Comparison of ENCODE assay signal across 20 cellular contexts in genomic region chr6:166635146-166635545, GRCh38. TPM values are rescaled to one million over a fixed set of nuclear protein-coding genes. Genes with fewer than 3 reads are reported as not detected.
"Had no signal": no experiment of that assay in that cellular context is flagged by ENCODE, and none has a peak within 500 bp of the region (broad histone marks: within the 10 kb centered on the region; RNA-seq: fewer than 3 reads in every experiment).

No MANE protein-coding gene starts in this region.

- H3K27me3 ChIP-seq: pancreas, right atrium auricular region, upper lobe of right lung had no signal

- H3K4me3 ChIP-seq: pancreas, right atrium auricular region, upper lobe of right lung had no signal

- H3K4me1 ChIP-seq: pancreas had no signal

- ATAC-seq: activated CD8-positive, alpha-beta memory T cell treated with anti-CD3 and anti-CD28 coated beads, Interleukin-2, amount 10 ng/mL, durations not matched to agents 7 days and 5 days; activated naive CD8-positive, alpha-beta T cell treated with anti-CD3 and anti-CD28 coated beads, Interleukin-2, amount 50 U/mL, for 24 hours; pancreas; T-helper 17 cell; upper lobe of right lung had no signal

- H3K9me3 ChIP-seq: pancreas, right atrium auricular region, upper lobe of right lung had no signal

- DNase-seq: activated CD4-positive, alpha-beta memory T cell treated with anti-CD3 and anti-CD28 coated beads, Interleukin-2, amount 10 ng/mL, durations not matched to agents 7 days and 5 days; activated CD4-positive, alpha-beta T cell treated with anti-CD3 and anti-CD28 coated beads for 1 hour; activated CD4-positive, alpha-beta T cell treated with anti-CD3 and anti-CD28 coated beads, Interleukin-2, amount 10 ng/mL, durations not matched to agents 7 days and 5 days; activated CD8-positive, alpha-beta memory T cell treated with anti-CD3 and anti-CD28 coated beads, Interleukin-2, amount 10 ng/mL, durations not matched to agents 7 days and 5 days; activated naive CD8-positive, alpha-beta T cell treated with anti-CD3 and anti-CD28 coated beads, Interleukin-2, amount 50 U/mL, for 24 hours; activated T-cell treated with anti-CD3 and anti-CD28 coated beads, Interleukin-2, amount 50 U/mL, for 48 hours; amygdala; caudate nucleus; dermis blood vessel endothelial cell; effector CD4-positive, alpha-beta T cell; glutamatergic neuron; naive B cell; nephron progenitor cell; stimulated activated naive CD4-positive, alpha-beta T cell treated with Interleukin-2 at 50 U/mL for 16 hours; T-helper 17 cell; upper lobe of right lung had no signal

- H3K36me3 ChIP-seq: pancreas, right atrium auricular region, upper lobe of right lung had no signal

- H3K27ac ChIP-seq: epithelial cell of prostate, pancreas, upper lobe of right lung had no signal

RNA-seq across cellular contexts. Expression of gene RAMACL, which starts 48.7 kb away (rescaled TPM):
- total RNA-seq: activated T-helper 2 cell treated with anti-CD3 and anti-CD28 coated beads, Interferon-gamma antibody, Interleukin-2, Interleukin-4, amounts not matched to agents 10 μg/mL and 5 μg/mL and 100 μg/mL, durations not matched to agents 14 hours and 24 hours and 36 hours had no signal
